1 cellular context compared by ENCODE assay signal in genomic region chr11:129861702-129862107, GRCh38.
TF ChIP-seq lines count a peak whose summit lies in the region.

No MANE protein-coding gene starts in this region.

TF ChIP-seq in H1, 55 proteins besides CTCF, POLR2A, EP300 and RAD21:
- TF ChIP-seq JUN (IDR thresholded peaks at IDR 0.05; ENCODE audit: low read depth, low read length) (peak; percentile 77; the same call in 1 of the 2 replicates), JUND (IDR thresholded peaks at IDR 0.05; ENCODE audit: low read length) (peak; percentile 85), TAF7 (optimal IDR thresholded peaks at IDR 0.05; ENCODE audit: borderline replicate concordance, low read depth, low read length) (no peak), SIX5 (IDR thresholded peaks at IDR 0.05; ENCODE audit: low read depth, low read length) (no peak), SP1 (IDR thresholded peaks at IDR 0.05; ENCODE audit: low read depth, low read length) (no peak), TEAD4 (IDR thresholded peaks at IDR 0.05; ENCODE audit: low read depth, low read length) (peak; percentile 88)
TF ChIP-seq in H1: peak in this region for 3.
